18 cellular contexts compared by ENCODE assay signal in the genomic region with DNA sequence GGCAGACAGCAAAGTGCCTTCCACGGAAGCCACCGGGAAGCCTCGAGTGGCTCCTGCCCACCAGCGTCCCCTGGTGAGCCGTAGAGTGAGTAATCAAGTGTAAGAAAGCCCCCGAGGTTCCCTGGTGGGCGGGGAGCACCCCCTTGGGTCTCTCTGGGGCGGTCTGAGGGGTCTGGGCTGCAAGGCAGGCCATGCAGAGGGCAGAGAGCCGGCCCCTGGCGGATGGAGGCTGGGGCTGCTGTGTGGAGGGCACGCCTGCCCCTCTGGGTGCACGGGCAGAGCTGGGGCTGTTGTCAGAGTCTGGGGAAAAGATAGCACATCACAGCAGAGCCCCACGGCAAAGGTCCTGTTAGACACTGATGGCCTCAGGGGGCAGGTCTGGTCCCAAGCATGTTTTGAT. TPM values are rescaled to one million over a fixed set of nuclear protein-coding genes. Genes with fewer than 3 reads are reported as not detected.
DNase-seq lines count a peak whose midpoint lies in the region; ATAC-seq and TF ChIP-seq lines count a peak whose summit lies in the region.
"Had no signal": no experiment of that assay in that cellular context is flagged by ENCODE, and none has a peak within 500 bp of the region (broad histone marks: within the 10 kb centered on the region; RNA-seq: fewer than 3 reads in every experiment).

No MANE protein-coding gene starts in this region.

- peak overlapping the region; percentile 31 for H2BK15ac ChIP-seq in mesenchymal stem cell (ENCODE audit: low read depth, poor library complexity, severe bottlenecking)

- no peak overlapping the region for H3K14ac ChIP-seq in mesenchymal stem cell (ENCODE audit: low read length in 2 of 2)

- H3K9me3 ChIP-seq in mesenchymal stem cell (ENCODE audit: control insufficient read depth, low read length): no peaks in the 10 kb centered on the region
- no peaks in the 10 kb centered on the region for H3K9me3 ChIP-seq in testis
- H3K9me3 ChIP-seq in ascending aorta: no peaks in the 10 kb centered on the region
- H3K9me3 ChIP-seq: A549, BE2C had no signal

- no peak overlapping the region for H3K18ac ChIP-seq in mesenchymal stem cell (ENCODE audit: low read depth in 1 of 2, low read length in 2 of 2)

- peaks cover 12 to 74% of the 10 kb centered on the region in 2 experiments for H3K36me3 ChIP-seq in mesenchymal stem cell (ENCODE audit: control insufficient read depth in 1 of 2, insufficient read depth in 2 of 2, low read depth in 1 of 2, low read length in 2 of 2)
- no peaks in the 10 kb centered on the region for H3K36me3 ChIP-seq in testis (ENCODE audit: low read depth, missing control alignments)
- H3K36me3 ChIP-seq in ascending aorta: no peaks in the 10 kb centered on the region
- H3K36me3 ChIP-seq: BE2C had no signal

- H4K91ac ChIP-seq in mesenchymal stem cell (ENCODE audit: low read length): no peak overlapping the region

- no peak overlapping the region for H3K9ac ChIP-seq in mesenchymal stem cell (ENCODE audit: low read length)

- H3K27me3 ChIP-seq in mesenchymal stem cell (ENCODE audit: control insufficient read depth in 1 of 2, insufficient read depth in 1 of 2, low read length in 2 of 2): no peaks in the 10 kb centered on the region
- no peaks in the 10 kb centered on the region for H3K27me3 ChIP-seq in testis
- no peaks in the 10 kb centered on the region for H3K27me3 ChIP-seq in ascending aorta
- H3K27me3 ChIP-seq: BE2C had no signal

- no peak overlapping the region for H2BK120ac ChIP-seq in mesenchymal stem cell (ENCODE audit: low read depth, low read length)

- H4K8ac ChIP-seq in mesenchymal stem cell (ENCODE audit: low read length): no peak overlapping the region

- TF ChIP-seq CTCF in testis (IDR thresholded peaks at IDR 0.05): no peak
- TF ChIP-seq CTCF in ascending aorta (IDR thresholded peaks at IDR 0.05): no peak

- no peak overlapping the region for H3K4ac ChIP-seq in mesenchymal stem cell (ENCODE audit: low read depth in 1 of 2, low read length in 2 of 2)

- no peak for ATAC-seq in GM21367 (IDR thresholded peaks at IDR 0.05; ENCODE audit: unreplicated experiment)
- ATAC-seq: A549 had no signal

- no peak for TF ChIP-seq POLR2A in testis (IDR thresholded peaks at IDR 0.05)

- 91% methylated on average over 13 of the region's 13 CpGs for WGBS in mesenchymal stem cell
- 74 to 86% methylated on average over 4 to 13 of the region's 13 CpGs for WGBS in testis, 2 donors

- peak overlapping the region; percentile 72 for H3K27ac ChIP-seq in angular gyrus (ENCODE audit: low read depth, low read length)
- H3K27ac ChIP-seq in cingulate gyrus (ENCODE audit: low read depth, low read length): peak overlapping the region; percentile 44
- H3K27ac ChIP-seq in mesenchymal stem cell (ENCODE audit: low read length, poor library complexity, severe bottlenecking): no peak overlapping the region
- peak overlapping the region; percentile 65 to 74 for H3K27ac ChIP-seq in testis
- H3K27ac ChIP-seq in ascending aorta: no peak overlapping the region
- H3K27ac ChIP-seq: C4-2B, HL-60 had no signal

- H2BK12ac ChIP-seq in mesenchymal stem cell (ENCODE audit: low read length in 2 of 2): peak overlapping the region in 1 of 2 experiments; percentile 2

- H3K4me1 ChIP-seq in mesenchymal stem cell (ENCODE audit: control insufficient read depth, insufficient read depth, low read depth, low read length) (peaks cover 42% of the 10 kb centered on the region), testis (peaks cover 32% of the 10 kb centered on the region), ascending aorta (no peaks in the 10 kb centered on the region)
- H3K4me1 ChIP-seq: BE2C had no signal

- intact Hi-C loops in testis (cut with DNase I; ENCODE audit: low total_unique reads) (no loop called here), ascending aorta (cut with DNase I) (no loop called here)

- DNase-seq in mesenchymal stem cell: no peak
- DNase-seq in testis: no peak
- no peak for DNase-seq in ascending aorta (ENCODE audit: low spot score in 2 of 2)
- DNase-seq in NCI-H1436 treated with DMSO at 0.1 percent for 48 hours (lab: John Stamatoyannopoulos, UW): no peak
- DNase-seq: BE2C; CD4-positive, alpha-beta memory T cell; DMS153; DMS79 treated with DMSO at 0.1 percent for 48 hours; EL; HCEC 1CT; HFFc6; IMR-90 had no signal

- H3K79me1 ChIP-seq in mesenchymal stem cell (replicated peaks; ENCODE audit: low read length, poor library complexity, severe bottlenecking): peaks cover 2% of the 10 kb centered on the region

- H3K4me3 ChIP-seq in mesenchymal stem cell (ENCODE audit: insufficient read depth in 1 of 2, low read depth in 1 of 2, low read length in 2 of 2) (no peak overlapping the region), testis (no peak overlapping the region), ascending aorta (no peak overlapping the region)
- H3K4me3 ChIP-seq: A549 had no signal

- no peak overlapping the region for H3K23ac ChIP-seq in mesenchymal stem cell (ENCODE audit: low read length in 2 of 2)

- H3K4me2 ChIP-seq in mesenchymal stem cell (ENCODE audit: low read length, poor library complexity, severe bottlenecking): no peak overlapping the region
- H3K4me2 ChIP-seq: A549 had no signal

- H2BK5ac ChIP-seq in mesenchymal stem cell (ENCODE audit: low read depth, low read length, poor library complexity, severe bottlenecking): no peak overlapping the region

- no peak overlapping the region for H2AK5ac ChIP-seq in mesenchymal stem cell (ENCODE audit: low read length, severe bottlenecking)

- H2AFZ ChIP-seq in mesenchymal stem cell (ENCODE audit: low read depth, low read length): no peak overlapping the region

RNA-seq across cellular contexts. Expression of a gene that starts 25.7 kb away (rescaled TPM):
- polyA plus RNA-seq in mesenchymal stem cell (2013, experiment 1 of 2): 21.9 TPM
- 19.4 TPM for polyA plus RNA-seq in mesenchymal stem cell (2013, experiment 2 of 2)
- 10 to 100 TPM in 1 of 2 donors, 1 to 10 TPM in 1; 9.2 to 10.7 TPM for total RNA-seq in testis
- polyA plus RNA-seq in testis (ENCODE audit: insufficient read depth, low read depth, low replicate concordance): 15.2 TPM
- not detected for total RNA-seq in ascending aorta

RNA-seq across cellular contexts. Expression of a gene that starts 46.6 kb away (rescaled TPM):
- 2.0 TPM for polyA plus RNA-seq in mesenchymal stem cell (2013, experiment 1 of 2)
- 2.1 TPM for polyA plus RNA-seq in mesenchymal stem cell (2013, experiment 2 of 2)
- total RNA-seq in testis: 1 to 10 TPM; 7.1 to 8.3 TPM
- 5.1 TPM for polyA plus RNA-seq in testis (ENCODE audit: insufficient read depth, low read depth, low replicate concordance)
- 5.3 TPM for total RNA-seq in ascending aorta

Comparison
In these comparisons a context has a peak if more than half of its experiments do, and no peak if none do; other contexts are left out.
1. H3K27ac ChIP-seq: peak in angular gyrus (single experiment), cingulate gyrus (single experiment) and testis (2 of 2); none in mesenchymal stem cell (single experiment) and ascending aorta (0 of 2).
2. RNA of a gene that starts 25.7 kb away (total RNA-seq): 9.2 to 10.7 TPM in testis; not detected in ascending aorta (single experiment); every median in the first group is over 10 times any median in the second.